In genomic region chr4:72286185-72286584, GRCh38 we compare ENCODE assay signal across 12 cellular contexts.
DNase-seq lines count a peak whose midpoint lies in the region; ATAC-seq, FAIRE-seq and TF ChIP-seq lines count a peak whose summit lies in the region.
"Had no signal": no experiment of that assay in that cellular context is flagged by ENCODE, and none has a peak within 500 bp of the region (broad histone marks: within the 10 kb centered on the region; RNA-seq: fewer than 3 reads in every experiment).

No MANE protein-coding gene starts in this region.

- no peak for TF ChIP-seq CTCF in liver (IDR thresholded peaks at IDR 0.05; ENCODE audit: low read depth, low read length, missing input control)
- no peak for TF ChIP-seq CTCF in HepG2 (CRISPR knock-in tag; IDR thresholded peaks at IDR 0.05)
- TF ChIP-seq CTCF in RWPE1 (conservative IDR thresholded peaks at IDR 0.05; ENCODE audit: low read depth), result 0 out of 2 replicates have a peak, but pooled peaks have one; percentile 9
- TF ChIP-seq CTCF in fibroblast of villous mesenchyme (IDR thresholded peaks at IDR 0.05; ENCODE audit: insufficient read depth, low read depth, low read length), result no peak
- no peak for TF ChIP-seq CTCF in brain microvascular endothelial cell (IDR thresholded peaks at IDR 0.05; ENCODE audit: low read depth, low read length, missing control alignments)

- CTCF ChIA-PET in HepG2 (lab: Yijun Ruan, JAX; ENCODE audit: low intra/inter-chr PET ratio, low total read pairs) (no interaction called here), RWPE1 (lab: Yijun Ruan, JAX) (interaction anchor here (0.5 to 0.7 kb wide), 5 partner anchors 21 to 623 kb away, joined by 3 to 5 read pairs (median 3); no protein-coding TSS in a partner anchor)

- H3K4me1 ChIP-seq in liver (ENCODE audit: control insufficient read depth in 4 of 4, insufficient read depth in 4 of 4, low read length in 3 of 4) (no peaks in the 10 kb centered on the region), HepG2 (ENCODE audit: insufficient read depth, low read length) (no peaks in the 10 kb centered on the region)
- H3K4me1 ChIP-seq: Caco-2 had no signal

- H3K79me2 ChIP-seq in HepG2 (ENCODE audit: insufficient read depth, low read length), result no peaks in the 10 kb centered on the region

- in situ Hi-C loops in HepG2 (cut with HindIII; ENCODE audit: extremely low pct_ligation_motif_present, low pct_unique_long_range_greater_than_20kb), result no loop called here
- in situ Hi-C loops in brain microvascular endothelial cell (cut with HindIII; ENCODE audit: low pct_ligation_motif_present, low sequenced_read_pairs), result no loop called here

- no peak overlapping the region for H3K9ac ChIP-seq in liver (ENCODE audit: low read depth in 1 of 2, low read length in 2 of 2)
- no peak overlapping the region for H3K9ac ChIP-seq in HepG2 (ENCODE audit: insufficient read depth, low read depth, low read length)

- no peak for FAIRE-seq in HepG2 (lab: Jason Lieb, UNC)
- FAIRE-seq: endometrium, GM19239 had no signal

- no peak overlapping the region for H2AFZ ChIP-seq in HepG2 (ENCODE audit: low read length)

- intact Hi-C loops in HepG2 (cut with micrococcal nuclease; ENCODE audit: unreplicated experiment), result loop anchor here (5.0 kb wide), 1 partner anchor 554 kb away; no protein-coding TSS in a partner anchor

- POLR2A ChIA-PET in HepG2 (lab: Yijun Ruan, JAX), result no interaction called here
- POLR2A ChIA-PET in RWPE1 (lab: Yijun Ruan, JAX; ENCODE audit: low non-redundant PET), result no interaction called here

- TF ChIP-seq POLR2A in HepG2 (IDR thresholded peaks at IDR 0.05; ENCODE audit: insufficient read depth in 1 of 2, low read depth in 2 of 2, low read length in 2 of 2), result no peak

- no peak overlapping the region for H3K27ac ChIP-seq in liver (ENCODE audit: low read depth in 1 of 2, low read length in 2 of 2)
- H3K27ac ChIP-seq in HepG2 (ENCODE audit: extremely low read length, insufficient read depth, low read length), result no peak overlapping the region
- no peak overlapping the region for H3K27ac ChIP-seq in RWPE1
- H3K27ac ChIP-seq in brain microvascular endothelial cell, result no peak overlapping the region

- TF ChIP-seq RAD21 in liver (IDR thresholded peaks at IDR 0.05), result peak; percentile 42 to 64
- TF ChIP-seq RAD21 in HepG2 (CRISPR knock-in tag; IDR thresholded peaks at IDR 0.05), result no peak

- ATAC-seq in HepG2 (no peak), HG03097 (IDR thresholded peaks at IDR 0.05; ENCODE audit: low FRiP score, unreplicated experiment) (no peak), GM19035 (IDR thresholded peaks at IDR 0.05; ENCODE audit: unreplicated experiment) (no peak), GM21717 (IDR thresholded peaks at IDR 0.05; ENCODE audit: unreplicated experiment) (no peak)

- H3K4me3 ChIP-seq in liver (ENCODE audit: low read depth in 1 of 3, low read length in 3 of 3) (no peak overlapping the region), HepG2 (replicated peaks in 1 of 3; ENCODE audit: insufficient read depth in 1 of 3, low read depth in 2 of 3, low read length in 3 of 3) (no peak overlapping the region), fibroblast of villous mesenchyme (ENCODE audit: low read depth, low read length) (no peak overlapping the region), brain microvascular endothelial cell (ENCODE audit: low read depth, low read length) (no peak overlapping the region)

- H3K36me3 ChIP-seq in liver (ENCODE audit: control insufficient read depth in 4 of 4, insufficient read depth in 3 of 4, low read depth in 1 of 4, low read length in 3 of 4), result no peaks in the 10 kb centered on the region
- no peaks in the 10 kb centered on the region for H3K36me3 ChIP-seq in HepG2 (replicated peaks in 1 of 2; ENCODE audit: control insufficient read depth in 1 of 2, insufficient read depth in 2 of 2, low read length in 2 of 2)
- H3K36me3 ChIP-seq in brain microvascular endothelial cell (replicated peaks), result no peaks in the 10 kb centered on the region

- H4K20me1 ChIP-seq in HepG2 (ENCODE audit: insufficient read depth, low read length), result no peaks in the 10 kb centered on the region

- H3K27me3 ChIP-seq in liver (ENCODE audit: control insufficient read depth in 4 of 4, insufficient read depth in 4 of 4, low read length in 3 of 4) (peaks cover 0 to 3% (median 0%) of the 10 kb centered on the region in 4 donors), HepG2 (ENCODE audit: control insufficient read depth in 1 of 2, insufficient read depth in 2 of 2, low read length in 2 of 2) (no peaks in the 10 kb centered on the region), brain microvascular endothelial cell (replicated peaks) (no peaks in the 10 kb centered on the region)

- TF ChIP-seq EP300 in HepG2 (IDR thresholded peaks at IDR 0.05; ENCODE audit: low read depth in 2 of 2, low read length in 2 of 2), result no peak
- TF ChIP-seq EP300 in HepG2 (CRISPR knock-in tag; IDR thresholded peaks at IDR 0.05; ENCODE audit: borderline replicate concordance), result no peak

- no TSS peak for BruUV-seq in HepG2 (replicated peaks; lab: Mats Ljungman, UMichigan)

- H3K9me3 ChIP-seq in liver (ENCODE audit: control insufficient read depth in 4 of 4, low read length in 3 of 4), result no peaks in the 10 kb centered on the region
- no peaks in the 10 kb centered on the region for H3K9me3 ChIP-seq in HepG2 (ENCODE audit: low read length)
- H3K9me3 ChIP-seq: Caco-2 had no signal

- no peak for DNase-seq in HepG2 (ENCODE audit: low spot score)
- peak; percentile 24 for DNase-seq in RWPE1 (ENCODE audit: low spot score)
- DNase-seq in fibroblast of villous mesenchyme (ENCODE audit: low read depth), result peak; percentile 16
- DNase-seq in brain microvascular endothelial cell, result no peak
- DNase-seq: activated CD8-positive, alpha-beta memory T cell treated with anti-CD3 and anti-CD28 coated beads, Interleukin-2, amount 50 U/mL, for 48 hours; Caco-2 had no signal

- WGBS in liver, result 74% methylated on average over 1 of the region's 1 CpG
- 40% methylated on average over 1 of the region's 1 CpG for WGBS in HepG2 (ENCODE audit: low lambda C conversion rate)

- no peak overlapping the region for H3K4me2 ChIP-seq in HepG2 (ENCODE audit: low read depth, low read length)

TF ChIP-seq in liver, 16 proteins besides CTCF, POLR2A, EP300 and RAD21:
- TF ChIP-seq HNF4G (IDR thresholded peaks at IDR 0.05) (no peak), TAF1 (conservative IDR thresholded peaks at IDR 0.05) (no peak)
- TF ChIP-seq, protein P1, sequence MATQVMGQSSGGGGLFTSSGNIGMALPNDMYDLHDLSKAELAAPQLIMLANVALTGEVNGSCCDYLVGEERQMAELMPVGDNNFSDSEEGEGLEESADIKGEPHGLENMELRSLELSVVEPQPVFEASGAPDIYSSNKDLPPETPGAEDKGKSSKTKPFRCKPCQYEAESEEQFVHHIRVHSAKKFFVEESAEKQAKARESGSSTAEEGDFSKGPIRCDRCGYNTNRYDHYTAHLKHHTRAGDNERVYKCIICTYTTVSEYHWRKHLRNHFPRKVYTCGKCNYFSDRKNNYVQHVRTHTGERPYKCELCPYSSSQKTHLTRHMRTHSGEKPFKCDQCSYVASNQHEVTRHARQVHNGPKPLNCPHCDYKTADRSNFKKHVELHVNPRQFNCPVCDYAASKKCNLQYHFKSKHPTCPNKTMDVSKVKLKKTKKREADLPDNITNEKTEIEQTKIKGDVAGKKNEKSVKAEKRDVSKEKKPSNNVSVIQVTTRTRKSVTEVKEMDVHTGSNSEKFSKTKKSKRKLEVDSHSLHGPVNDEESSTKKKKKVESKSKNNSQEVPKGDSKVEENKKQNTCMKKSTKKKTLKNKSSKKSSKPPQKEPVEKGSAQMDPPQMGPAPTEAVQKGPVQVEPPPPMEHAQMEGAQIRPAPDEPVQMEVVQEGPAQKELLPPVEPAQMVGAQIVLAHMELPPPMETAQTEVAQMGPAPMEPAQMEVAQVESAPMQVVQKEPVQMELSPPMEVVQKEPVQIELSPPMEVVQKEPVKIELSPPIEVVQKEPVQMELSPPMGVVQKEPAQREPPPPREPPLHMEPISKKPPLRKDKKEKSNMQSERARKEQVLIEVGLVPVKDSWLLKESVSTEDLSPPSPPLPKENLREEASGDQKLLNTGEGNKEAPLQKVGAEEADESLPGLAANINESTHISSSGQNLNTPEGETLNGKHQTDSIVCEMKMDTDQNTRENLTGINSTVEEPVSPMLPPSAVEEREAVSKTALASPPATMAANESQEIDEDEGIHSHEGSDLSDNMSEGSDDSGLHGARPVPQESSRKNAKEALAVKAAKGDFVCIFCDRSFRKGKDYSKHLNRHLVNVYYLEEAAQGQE (IDR thresholded peaks at IDR 0.05), result no peak

TF ChIP-seq in HepG2, 621 proteins besides CTCF, POLR2A, EP300 and RAD21 (continues in another document):
- TF ChIP-seq NFATC3 (CRISPR knock-in tag; IDR thresholded peaks at IDR 0.05) (no peak), MED13 (CRISPR knock-in tag; IDR thresholded peaks at IDR 0.05) (no peak), ZNF678 (CRISPR knock-in tag; IDR thresholded peaks at IDR 0.05) (no peak), SETDB1 (CRISPR knock-in tag; IDR thresholded peaks at IDR 0.05; ENCODE audit: borderline replicate concordance) (no peak), NKX3-1 (CRISPR knock-in tag; IDR thresholded peaks at IDR 0.05) (no peak), CREM (IDR thresholded peaks at IDR 0.05) (no peak), CREM (CRISPR knock-in tag; IDR thresholded peaks at IDR 0.05) (no peak)

Comparison
In these comparisons a context has a peak if more than half of its experiments do, and no peak if none do; other contexts are left out.
1. DNase-seq: peak in RWPE1 (single experiment) and fibroblast of villous mesenchyme (single experiment); none in HepG2 (single experiment) and brain microvascular endothelial cell (single experiment).